In the genomic region with DNA sequence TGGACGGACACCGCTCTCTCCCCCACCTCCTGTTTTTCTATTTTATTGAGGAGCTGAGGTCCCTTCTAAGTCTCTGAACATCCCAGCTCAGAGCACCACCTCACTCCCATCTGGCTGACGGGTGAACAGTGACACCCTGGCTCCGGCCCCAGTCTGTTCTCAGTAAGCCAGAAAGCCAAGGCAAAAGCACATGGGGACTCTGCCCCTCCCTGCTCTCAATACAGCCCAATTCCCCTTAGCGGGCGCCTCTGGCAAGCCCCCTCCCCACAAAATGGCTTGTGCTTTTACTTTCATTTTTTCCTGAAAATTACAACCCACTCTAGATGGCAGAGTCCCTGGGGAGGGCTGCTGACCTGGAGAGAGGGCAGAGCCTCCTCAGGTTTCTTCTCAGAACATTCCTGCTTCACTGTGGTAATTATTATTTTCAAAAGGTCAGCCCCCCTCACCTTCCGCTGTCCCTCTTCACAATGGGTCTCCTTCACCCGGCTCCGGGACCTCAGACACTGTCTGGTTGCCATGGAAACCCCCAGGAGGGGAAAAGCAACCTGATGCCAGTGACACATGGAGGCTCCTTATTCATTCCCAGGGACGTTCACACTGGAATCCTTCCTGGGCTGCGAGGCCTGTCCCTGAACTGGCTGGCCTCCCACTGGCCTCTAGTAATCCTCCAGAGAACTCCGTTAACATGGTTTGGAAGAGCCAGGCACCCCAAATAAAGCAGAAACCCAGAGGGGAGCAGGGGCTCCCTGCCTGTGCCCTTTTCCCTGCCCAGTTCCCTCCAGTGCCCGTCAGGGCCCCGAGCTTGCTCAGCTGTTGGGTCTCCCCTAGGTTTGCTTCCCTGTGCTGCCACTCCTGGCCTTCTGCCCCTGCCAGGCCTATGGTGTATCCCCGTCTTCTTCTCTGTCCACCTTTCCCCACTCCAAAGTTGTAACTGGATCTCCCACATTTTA, we compare ENCODE assay signal across 12 cellular contexts. TPM values are rescaled to one million over a fixed set of nuclear protein-coding genes. Genes with fewer than 3 reads are reported as not detected.
A peak's percentile ranks its signal among the peaks of the same experiment; 100 is the strongest.
DNase-seq lines count a peak whose midpoint lies in the region; ATAC-seq and TF ChIP-seq lines count a peak whose summit lies in the region.
"Had no signal": no experiment of that assay in that cellular context is flagged by ENCODE, and none has a peak within 500 bp of the region (broad histone marks: within the 10 kb centered on the region; RNA-seq: fewer than 3 reads in every experiment).

No MANE protein-coding gene starts in this region.

- ATAC-seq in left ventricle myocardium superior = peak; percentile 71
- ATAC-seq in GM21786 (IDR thresholded peaks at IDR 0.05; ENCODE audit: unreplicated experiment) = no peak
- ATAC-seq in GM18498 (IDR thresholded peaks at IDR 0.05; ENCODE audit: unreplicated experiment) = no peak
- ATAC-seq: A549; activated CD8-positive, alpha-beta T cell treated with anti-CD3 and anti-CD28 coated beads for 36 hours had no signal

- no peak for TF ChIP-seq CTCF in sigmoid colon (IDR thresholded peaks at IDR 0.05)

- no peak overlapping the region for H3K4me3 ChIP-seq in sigmoid colon
- H3K4me3 ChIP-seq: A549 had no signal

- H3K4me1 ChIP-seq in sigmoid colon = no peaks in the 10 kb centered on the region
- H3K4me1 ChIP-seq: A549 had no signal

- TF ChIP-seq POLR2A in sigmoid colon (IDR thresholded peaks at IDR 0.05) = no peak

- intact Hi-C loops in left ventricle myocardium superior (cut with micrococcal nuclease) = no loop called here
- intact Hi-C loops in sigmoid colon (cut with DNase I) = no loop called here

- TF ChIP-seq EP300 in sigmoid colon (IDR thresholded peaks at IDR 0.05) = no peak

- no peaks in the 10 kb centered on the region for H3K9me3 ChIP-seq in sigmoid colon
- H3K9me3 ChIP-seq: A549 had no signal

- WGBS in sigmoid colon, 2 donors = 81 to 90% methylated on average over 15 of the region's 15 CpGs

- DNase-seq in NCI-H2107 treated with DMSO at 0.1 percent for 48 hours (lab: John Stamatoyannopoulos, UW; ENCODE audit: unreplicated experiment) = peak; percentile 11
- no peak for DNase-seq in NCI-H2107 (lab: John Stamatoyannopoulos, UW)
- peak; percentile 77 for DNase-seq in NCI-H2171 treated with DMSO at 0.1 percent for 48 hours (lab: John Stamatoyannopoulos, UW)
- DNase-seq in left ventricle myocardium superior = no peak
- DNase-seq in sigmoid colon = peak; percentile 46
- no peak for DNase-seq in NCI-H510A treated with DMSO at 0.1 percent for 48 hours (lab: John Stamatoyannopoulos, UW)
- DNase-seq: activated CD8-positive, alpha-beta T cell treated with anti-CD3 and anti-CD28 coated beads for 36 hours; erythroblast; SW 1271 had no signal

- no peaks in the 10 kb centered on the region for H3K27me3 ChIP-seq in sigmoid colon

- H3K27ac ChIP-seq in sigmoid colon = no peak overlapping the region
- H3K27ac ChIP-seq: A549 had no signal

- H3K36me3 ChIP-seq in sigmoid colon = no peaks in the 10 kb centered on the region

RNA-seq across cellular contexts. Expression of a gene that starts 15.9 kb away (rescaled TPM):
- total RNA-seq in left ventricle myocardium superior (0.25 TPM), sigmoid colon (not detected)
- polyA plus RNA-seq in sigmoid colon = under 1 TPM in 2 of 3 donors, not detected in 1; 0.17 to 0.60 TPM

RNA-seq across cellular contexts. Expression of a gene that starts 25.0 kb away (rescaled TPM):
- total RNA-seq in left ventricle myocardium superior (46.8 TPM), sigmoid colon (100 to 1,000 TPM in 2 of 4 donors, 10 to 100 TPM in 2; 46.2 to 122 (median 92.2) TPM)
- 100 to 1,000 TPM; 145 to 199 (median 169) TPM for polyA plus RNA-seq in sigmoid colon

Comparison
In these comparisons a context has a peak if more than half of its experiments do, and no peak if none do; other contexts are left out.
1. DNase-seq: peak in NCI-H2107 treated with DMSO at 0.1 percent for 48 hours (single experiment), NCI-H2171 treated with DMSO at 0.1 percent for 48 hours (single experiment) and sigmoid colon (single experiment); none in NCI-H2107 (single experiment), left ventricle myocardium superior (single experiment) and NCI-H510A treated with DMSO at 0.1 percent for 48 hours (single experiment).